ENCODE assay signal across 8 cellular contexts in genomic region chr17:40556884-40557414, GRCh38. TPM values are rescaled to one million over a fixed set of nuclear protein-coding genes. Genes with fewer than 3 reads are reported as not detected.
DNase-seq lines count a peak whose midpoint lies in the region; ATAC-seq and TF ChIP-seq lines count a peak whose summit lies in the region.

No MANE protein-coding gene starts in this region.

- no TSS peak for BruUV-seq in OCI-LY7 (replicated peaks; lab: Mats Ljungman, UMichigan)

- H3K4me1 ChIP-seq in SJCRH30 (peaks cover 32% of the 10 kb centered on the region), esophagus (ENCODE audit: control insufficient read depth in 2 of 2, insufficient read depth in 2 of 2, low read length in 1 of 2) (peaks cover 0 to 32% of the 10 kb centered on the region in 2 donors), parathyroid adenoma (no peaks in the 10 kb centered on the region), foreskin keratinocyte (peaks cover 5% of the 10 kb centered on the region), OCI-LY7 (ENCODE audit: insufficient read depth, low read length, poor library complexity, severe bottlenecking) (peaks cover 41% of the 10 kb centered on the region)

- WGBS in esophagus, 2 donors, result 63 to 69% methylated on average over 16 of the region's 16 CpGs

- DNase-seq in DMS153 (lab: John Stamatoyannopoulos, UW) (peak; percentile 18), SJCRH30 (peak; percentile 66 to 74), foreskin keratinocyte (no peak), GM19240 (ENCODE audit: insufficient read length, low spot score) (no peak), OCI-LY7 (ENCODE audit: low spot score) (no peak)

- H3K9me3 ChIP-seq in SJCRH30 (replicated peaks) (no peaks in the 10 kb centered on the region), esophagus (ENCODE audit: control insufficient read depth in 2 of 2, insufficient read depth in 1 of 2, low read depth in 1 of 2, low read length in 1 of 2) (no peaks in the 10 kb centered on the region), parathyroid adenoma (ENCODE audit: control insufficient read depth, low read length) (no peaks in the 10 kb centered on the region), OCI-LY7 (ENCODE audit: low read length) (no peaks in the 10 kb centered on the region)

- H3K27me3 ChIP-seq in SJCRH30 (no peaks in the 10 kb centered on the region), esophagus (ENCODE audit: control insufficient read depth in 1 of 2, insufficient read depth in 2 of 2, low read length in 2 of 2) (no peaks in the 10 kb centered on the region), parathyroid adenoma (ENCODE audit: control insufficient read depth, insufficient read depth, low read length) (no peaks in the 10 kb centered on the region), foreskin keratinocyte (peaks cover 39% of the 10 kb centered on the region)

- intact Hi-C loops in OCI-LY7 (cut with micrococcal nuclease; ENCODE audit: unreplicated experiment), result no loop called here

- no peaks in the 10 kb centered on the region for H4K20me1 ChIP-seq in OCI-LY7 (ENCODE audit: insufficient read depth, low read length)

- CTCF ChIA-PET in OCI-LY7 (lab: Charles Lee; ENCODE audit: unreplicated experiment), result interaction anchor here (0.9 kb wide), 1 partner anchor 21 kb away, joined by 3 read pairs; no protein-coding TSS in a partner anchor

- H3K4me2 ChIP-seq in parathyroid adenoma (ENCODE audit: low read length), result no peak overlapping the region
- no peak overlapping the region for H3K4me2 ChIP-seq in OCI-LY7 (ENCODE audit: low read length)

- ATAC-seq in foreskin keratinocyte (no peak), GM21526 (IDR thresholded peaks at IDR 0.05; ENCODE audit: low FRiP score, unreplicated experiment) (no peak)

- H3K4me3 ChIP-seq in SJCRH30, result no peak overlapping the region
- no peak overlapping the region for H3K4me3 ChIP-seq in esophagus (ENCODE audit: low read depth in 1 of 2, low read length in 2 of 2)
- H3K4me3 ChIP-seq in parathyroid adenoma (ENCODE audit: low read depth, low read length), result no peak overlapping the region
- H3K4me3 ChIP-seq in OCI-LY7 (ENCODE audit: low read depth, low read length, poor library complexity, severe bottlenecking), result no peak overlapping the region

- TF ChIP-seq CTCF in parathyroid adenoma (IDR thresholded peaks at IDR 0.05) (no peak), foreskin keratinocyte (conservative IDR thresholded peaks at IDR 0.05) (no peak), OCI-LY7 (conservative IDR thresholded peaks at IDR 0.05; ENCODE audit: low read length) (no peak)

- H3K27ac ChIP-seq in SJCRH30 (no peak overlapping the region), esophagus (ENCODE audit: low read depth in 2 of 2, low read length in 1 of 2) (peak overlapping the region; percentile 52 to 53), parathyroid adenoma (peak overlapping the region; percentile 57), foreskin keratinocyte (no peak overlapping the region), OCI-LY7 (ENCODE audit: low read depth, low read length, poor library complexity, severe bottlenecking) (no peak overlapping the region)

- H3K36me3 ChIP-seq in SJCRH30 (no peaks in the 10 kb centered on the region), esophagus (ENCODE audit: control insufficient read depth in 2 of 2, insufficient read depth in 2 of 2, low read length in 1 of 2) (no peaks in the 10 kb centered on the region), parathyroid adenoma (ENCODE audit: control insufficient read depth, insufficient read depth, low read length) (no peaks in the 10 kb centered on the region), OCI-LY7 (ENCODE audit: insufficient read depth, low read length) (no peaks in the 10 kb centered on the region)

- H3K79me2 ChIP-seq in parathyroid adenoma (no peaks in the 10 kb centered on the region), OCI-LY7 (ENCODE audit: insufficient read depth, low read depth, low read length) (no peaks in the 10 kb centered on the region)

- POLR2A ChIA-PET in OCI-LY7 (lab: Charles Lee), result interaction anchor here (0.5 kb wide), 1 partner anchor 385 kb away, joined by 4 read pairs; no protein-coding TSS in a partner anchor

- H2AFZ ChIP-seq in parathyroid adenoma (no peak overlapping the region), OCI-LY7 (ENCODE audit: low read length) (no peak overlapping the region)

- H3K9me2 ChIP-seq in OCI-LY7 (ENCODE audit: insufficient read depth, low read length), result no peaks in the 10 kb centered on the region

- no peak overlapping the region for H3K9ac ChIP-seq in parathyroid adenoma

RNA-seq across cellular contexts. Expression of gene CCR7, which starts 8.3 kb away (rescaled TPM):
- 0.05 TPM in 1 of 2 replicates, not detected in the other for total RNA-seq in SJCRH30 (2014; rRNA removed; shearing (Covaris generic))
- under 1 TPM; 0.16 to 0.54 TPM for polyA plus RNA-seq in esophagus
- total RNA-seq in foreskin keratinocyte, result not detected in 2 replicates
- polyA plus RNA-seq in foreskin keratinocyte, result not detected in 2 replicates
- total RNA-seq in OCI-LY7 (2014; rRNA removed; shearing (Covaris generic)), result 1.8 and 2.3 TPM in 2 replicates
- total RNA-seq in OCI-LY7 (2022), result 0.48 TPM in 1 of 2 replicates, not detected in the other

RNA-seq across cellular contexts. Expression of gene TNS4, which starts 55.5 kb away (rescaled TPM):
- total RNA-seq in SJCRH30 (2014; rRNA removed; shearing (Covaris generic)), result not detected in 2 replicates
- polyA plus RNA-seq in esophagus (10 to 100 TPM; 25.4 to 74.8 TPM), foreskin keratinocyte (271 and 305 TPM in 2 replicates)
- total RNA-seq in foreskin keratinocyte (285 and 352 TPM in 2 replicates), OCI-LY7 (2022) (0.66 and 0.97 TPM in 2 replicates)
- 0.18 and 0.22 TPM in 2 replicates for total RNA-seq in OCI-LY7 (2014; rRNA removed; shearing (Covaris generic))

Comparison
In these comparisons a context has a peak if more than half of its experiments do, and no peak if none do; other contexts are left out.
1. DNase-seq: peak in DMS153 (single experiment) and SJCRH30 (2 of 2); none in foreskin keratinocyte (0 of 2), GM19240 (single experiment) and OCI-LY7 (single experiment).
2. H3K27ac ChIP-seq: peak in esophagus (2 of 2) and parathyroid adenoma (single experiment); none in SJCRH30 (single experiment), foreskin keratinocyte (single experiment) and OCI-LY7 (single experiment).
3. RNA of gene TNS4, which starts 55.5 kb away (total RNA-seq): 285 to 352 TPM in foreskin keratinocyte; 0.18 to 0.97 TPM in OCI-LY7 and not detected in SJCRH30; every median in the first group is over 100 times any median in the second.